ENCODE assay signal across 37 cellular contexts in the genomic region with DNA sequence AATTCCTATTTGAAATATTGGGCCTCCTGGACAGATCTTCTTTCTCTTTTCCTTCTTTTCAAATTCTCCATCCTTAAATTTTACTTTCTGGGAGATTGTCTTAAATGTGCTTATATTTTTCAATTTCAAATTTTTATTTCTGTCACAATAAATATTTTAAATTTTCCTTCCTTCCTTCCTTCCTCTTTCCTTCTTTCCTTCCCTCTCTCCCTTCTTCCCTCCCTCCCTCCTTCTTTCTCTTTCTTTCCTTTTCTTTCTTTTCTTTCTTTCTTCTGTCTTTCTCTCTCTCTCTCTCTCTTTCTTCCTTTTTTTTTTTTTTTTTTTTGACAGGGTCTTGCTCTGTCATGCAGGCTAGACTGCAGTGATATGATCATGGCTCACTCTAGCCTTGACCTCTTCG. TPM values are rescaled to one million over a fixed set of nuclear protein-coding genes. Genes with fewer than 3 reads are reported as not detected.
"Had no signal": no experiment of that assay in that cellular context is flagged by ENCODE, and none has a peak within 500 bp of the region (broad histone marks: within the 10 kb centered on the region; RNA-seq: fewer than 3 reads in every experiment).

No MANE protein-coding gene starts in this region.

- H3K4me1 ChIP-seq: ascending aorta, breast epithelium had no signal

- H3K9me3 Mint-ChIP-seq: activated naive CD4-positive, alpha-beta T cell treated with anti-CD3 and anti-CD28 coated beads for 36 hours; activated naive CD4-positive, alpha-beta T cell treated with anti-CD3 and anti-CD28 coated beads, Interleukin-2, amount 10 ng/mL, durations not matched to agents 7 days and 5 days; activated naive CD4-positive, alpha-beta T cell treated with anti-CD3 and anti-CD28 coated beads, Interleukin-2, amount 50 U/mL, for 24 hours; activated naive CD4-positive, alpha-beta T cell treated with anti-CD3 and anti-CD28 coated beads, Interleukin-2, amount 50 U/mL, for 72 hours; activated naive CD8-positive, alpha-beta T cell treated with anti-CD3 and anti-CD28 coated beads for 36 hours; activated naive CD8-positive, alpha-beta T cell treated with anti-CD3 and anti-CD28 coated beads, Interleukin-2, amount 10 ng/mL, durations not matched to agents 7 days and 5 days; activated naive CD8-positive, alpha-beta T cell treated with anti-CD3 and anti-CD28 coated beads, Interleukin-2, amount 50 U/mL, for 24 hours; activated T-cell treated with anti-CD3 and anti-CD28 coated beads, Interleukin-2, amount 50 U/mL, for 24 hours; activated T-helper 1 cell treated with anti-CD3 and anti-CD28 coated beads, Interleukin-12 subunit alpha, Interleukin-12 subunit beta, Interleukin-2, Interleukin-4 antibody, amounts not matched to agents 30 ng/mL and 10 ng/mL and 1 ng/mL, durations not matched to agents 14 hours and 24 hours and 36 hours; activated T-helper 17 cell treated with anti-CD3 and anti-CD28 coated beads, Interleukin-2, amount 50 U/mL, for 72 hours; activated T-helper 2 cell treated with anti-CD3 and anti-CD28 coated beads, Interferon-gamma antibody, Interleukin-2, Interleukin-4, amounts not matched to agents 10 μg/mL and 5 μg/mL and 100 μg/mL, durations not matched to agents 14 hours and 24 hours and 36 hours; central memory CD8-positive, alpha-beta T cell had no signal

- H3K27me3 Mint-ChIP-seq: activated naive CD8-positive, alpha-beta T cell; activated naive CD8-positive, alpha-beta T cell treated with anti-CD3 and anti-CD28 coated beads for 36 hours; activated naive CD8-positive, alpha-beta T cell treated with anti-CD3 and anti-CD28 coated beads, Interleukin-2, amount 50 U/mL, for 24 hours; activated T-cell treated with anti-CD3 and anti-CD28 coated beads, Interleukin-2, amount 50 U/mL, for 24 hours had no signal

- H3K4me1 Mint-ChIP-seq: activated naive CD4-positive, alpha-beta T cell treated with anti-CD3 and anti-CD28 coated beads, Interleukin-2, amount 10 ng/mL, durations not matched to agents 7 days and 5 days; activated naive CD8-positive, alpha-beta T cell treated with anti-CD3 and anti-CD28 coated beads for 36 hours; activated naive CD8-positive, alpha-beta T cell treated with anti-CD3 and anti-CD28 coated beads, Interleukin-2, amount 10 ng/mL, durations not matched to agents 7 days and 5 days; activated naive CD8-positive, alpha-beta T cell treated with anti-CD3 and anti-CD28 coated beads, Interleukin-2, amount 50 U/mL, for 24 hours; activated T-helper 17 cell treated with anti-CD3 and anti-CD28 coated beads, Interleukin-2, amount 50 U/mL, for 72 hours; brain; central memory CD8-positive, alpha-beta T cell had no signal

- H3K4me3 ChIP-seq: adrenal gland, ascending aorta, body of pancreas, breast epithelium, cardiac muscle cell had no signal

- H3K9me3 ChIP-seq: adrenal gland, ascending aorta, body of pancreas, breast epithelium had no signal

- H3K4me3 Mint-ChIP-seq: activated naive CD4-positive, alpha-beta T cell treated with anti-CD3 and anti-CD28 coated beads for 36 hours; activated naive CD4-positive, alpha-beta T cell treated with anti-CD3 and anti-CD28 coated beads, Interleukin-2, amount 10 ng/mL, durations not matched to agents 7 days and 5 days; activated naive CD4-positive, alpha-beta T cell treated with anti-CD3 and anti-CD28 coated beads, Interleukin-2, amount 50 U/mL, for 24 hours; activated naive CD8-positive, alpha-beta T cell; activated naive CD8-positive, alpha-beta T cell treated with anti-CD3 and anti-CD28 coated beads for 36 hours; activated naive CD8-positive, alpha-beta T cell treated with anti-CD3 and anti-CD28 coated beads, Interleukin-2, amount 10 ng/mL, durations not matched to agents 7 days and 5 days; activated naive CD8-positive, alpha-beta T cell treated with anti-CD3 and anti-CD28 coated beads, Interleukin-2, amount 50 U/mL, for 24 hours; activated T-cell treated with anti-CD3 and anti-CD28 coated beads, Interleukin-2, amount 50 U/mL, for 24 hours; activated T-helper 1 cell treated with anti-CD3 and anti-CD28 coated beads, Interleukin-12 subunit alpha, Interleukin-12 subunit beta, Interleukin-2, Interleukin-4 antibody, amounts not matched to agents 30 ng/mL and 10 ng/mL and 1 ng/mL, durations not matched to agents 14 hours and 24 hours and 36 hours; activated T-helper 17 cell treated with anti-CD3 and anti-CD28 coated beads, Interleukin-2, amount 50 U/mL, for 72 hours; brain; central memory CD8-positive, alpha-beta T cell had no signal

- ATAC-seq: activated naive CD4-positive, alpha-beta T cell treated with anti-CD3 and anti-CD28 coated beads, Interleukin-2, amount 50 U/mL, for 72 hours; activated naive CD8-positive, alpha-beta T cell treated with anti-CD3 and anti-CD28 coated beads, Interleukin-2, amount 50 U/mL, for 24 hours; activated T-helper 17 cell treated with anti-CD3 and anti-CD28 coated beads, Interleukin-2, amount 50 U/mL, for 72 hours; body of pancreas had no signal

- H3K27me3 ChIP-seq: adrenal gland, ascending aorta, body of pancreas, brain microvascular endothelial cell, breast epithelium, cardiac muscle cell had no signal

- H3K36me3 Mint-ChIP-seq: activated naive CD4-positive, alpha-beta T cell treated with anti-CD3 and anti-CD28 coated beads, Interleukin-2, amount 10 ng/mL, durations not matched to agents 7 days and 5 days; activated naive CD4-positive, alpha-beta T cell treated with anti-CD3 and anti-CD28 coated beads, Interleukin-2, amount 50 U/mL, for 24 hours; activated naive CD4-positive, alpha-beta T cell treated with anti-CD3 and anti-CD28 coated beads, Interleukin-2, amount 50 U/mL, for 72 hours; activated naive CD8-positive, alpha-beta T cell; activated naive CD8-positive, alpha-beta T cell treated with anti-CD3 and anti-CD28 coated beads for 36 hours; activated naive CD8-positive, alpha-beta T cell treated with anti-CD3 and anti-CD28 coated beads, Interleukin-2, amount 10 ng/mL, durations not matched to agents 7 days and 5 days; brain had no signal

- H3K36me3 ChIP-seq: adrenal gland, ascending aorta, brain microvascular endothelial cell, breast epithelium, cardiac muscle cell had no signal

- H3K27ac Mint-ChIP-seq: activated naive CD4-positive, alpha-beta T cell treated with anti-CD3 and anti-CD28 coated beads for 36 hours; activated naive CD4-positive, alpha-beta T cell treated with anti-CD3 and anti-CD28 coated beads, Interleukin-2, amount 10 ng/mL, durations not matched to agents 7 days and 5 days; activated naive CD4-positive, alpha-beta T cell treated with anti-CD3 and anti-CD28 coated beads, Interleukin-2, amount 50 U/mL, for 24 hours; activated naive CD4-positive, alpha-beta T cell treated with anti-CD3 and anti-CD28 coated beads, Interleukin-2, amount 50 U/mL, for 72 hours; activated naive CD8-positive, alpha-beta T cell; activated naive CD8-positive, alpha-beta T cell treated with anti-CD3 and anti-CD28 coated beads for 36 hours; activated naive CD8-positive, alpha-beta T cell treated with anti-CD3 and anti-CD28 coated beads, Interleukin-2, amount 10 ng/mL, durations not matched to agents 7 days and 5 days; activated naive CD8-positive, alpha-beta T cell treated with anti-CD3 and anti-CD28 coated beads, Interleukin-2, amount 50 U/mL, for 24 hours; activated T-cell treated with anti-CD3 and anti-CD28 coated beads, Interleukin-2, amount 50 U/mL, for 24 hours; activated T-helper 1 cell treated with anti-CD3 and anti-CD28 coated beads, Interleukin-12 subunit alpha, Interleukin-12 subunit beta, Interleukin-2, Interleukin-4 antibody, amounts not matched to agents 30 ng/mL and 10 ng/mL and 1 ng/mL, durations not matched to agents 14 hours and 24 hours and 36 hours; activated T-helper 17 cell treated with anti-CD3 and anti-CD28 coated beads, Interleukin-2, amount 50 U/mL, for 72 hours; activated T-helper 2 cell treated with anti-CD3 and anti-CD28 coated beads, Interferon-gamma antibody, Interleukin-2, Interleukin-4, amounts not matched to agents 10 μg/mL and 5 μg/mL and 100 μg/mL, durations not matched to agents 14 hours and 24 hours and 36 hours; brain had no signal

- DNase-seq: activated effector memory CD4-positive, alpha-beta T cell treated with anti-CD3 and anti-CD28 coated beads, Interleukin-2, amount 50 U/mL, for 16 hours; activated effector memory CD4-positive, alpha-beta T cell treated with Interleukin-2 at 50 U/mL for 16 hours; activated gamma-delta T cell; activated gamma-delta T cell treated with Interleukin-2 at 50 U/mL for 16 hours; activated naive CD4-positive, alpha-beta T cell; activated naive CD4-positive, alpha-beta T cell treated with anti-CD3 and anti-CD28 coated beads for 36 hours; activated naive CD4-positive, alpha-beta T cell treated with anti-CD3 and anti-CD28 coated beads, Interleukin-2, amount 10 ng/mL, durations not matched to agents 7 days and 5 days; activated naive CD4-positive, alpha-beta T cell treated with anti-CD3 and anti-CD28 coated beads, Interleukin-2, amount 50 U/mL, for 16 hours; activated naive CD4-positive, alpha-beta T cell treated with Interleukin-2 at 50 U/mL for 16 hours; activated naive CD8-positive, alpha-beta T cell treated with anti-CD3 and anti-CD28 coated beads for 36 hours; activated naive CD8-positive, alpha-beta T cell treated with anti-CD3 and anti-CD28 coated beads, Interleukin-2, amount 10 ng/mL, durations not matched to agents 7 days and 5 days; activated naive CD8-positive, alpha-beta T cell treated with anti-CD3 and anti-CD28 coated beads, Interleukin-2, amount 50 U/mL, for 24 hours; activated T-cell treated with anti-CD3 and anti-CD28 coated beads, Interleukin-2, amount 50 U/mL, for 1 hour; activated T-cell treated with anti-CD3 and anti-CD28 coated beads, Interleukin-2, amount 50 U/mL, for 24 hours; activated T-cell treated with anti-CD3 and anti-CD28 coated beads, Interleukin-2, amount 50 U/mL, for 48 hours; adrenal gland; amniotic stem cell; amygdala; anterior cingulate cortex; aorta; body of pancreas; brain microvascular endothelial cell; caudate nucleus; central memory CD4-positive, alpha-beta T cell; cerebellar nuclear complex had no signal

- H3K27ac ChIP-seq: adrenal gland, ascending aorta, body of pancreas, brain microvascular endothelial cell, breast epithelium, cardiac muscle cell had no signal

- FAIRE-seq: colon had no signal

RNA-seq across cellular contexts. Expression of gene SRSF12, which starts 54.0 kb away (rescaled TPM):
- total RNA-seq: activated naive CD8-positive, alpha-beta T cell treated with anti-CD3 and anti-CD28 coated beads, Interleukin-2, amount 10 ng/mL, durations not matched to agents 7 days and 5 days had no signal
